In genomic region chr18:61710082-61710620, GRCh38 we compare ENCODE assay signal across 19 cellular contexts.
"Had no signal": no experiment of that assay in that cellular context is flagged by ENCODE, and none has a peak within 500 bp of the region (broad histone marks: within the 10 kb centered on the region; RNA-seq: fewer than 3 reads in every experiment).

No MANE protein-coding gene starts in this region.

- H3K4me3 Mint-ChIP-seq: activated B cell treated with CpG ODN at 0.5 μM for 24 hours; activated CD8-positive, alpha-beta T cell treated with anti-CD3 and anti-CD28 coated beads for 36 hours; activated T-cell treated with anti-CD3 and anti-CD28 coated beads, Interleukin-2, amount 50 U/mL, for 4 hours; activated T-helper 17 cell treated with anti-CD3 and anti-CD28 coated beads, Interleukin-2, amount 50 U/mL, for 72 hours; natural killer cell had no signal

- ATAC-seq: activated CD8-positive, alpha-beta T cell treated with anti-CD3 and anti-CD28 coated beads for 36 hours; activated T-cell treated with anti-CD3 and anti-CD28 coated beads, Interleukin-2, amount 50 U/mL, for 4 hours; activated T-helper 17 cell treated with anti-CD3 and anti-CD28 coated beads, Interleukin-2, amount 50 U/mL, for 72 hours; natural killer cell had no signal

- H3K4me3 ChIP-seq: esophagus muscularis mucosa, left ventricle myocardium inferior, right atrium auricular region, spleen, tibial nerve had no signal

- H3K4me1 ChIP-seq: esophagus muscularis mucosa, left ventricle myocardium inferior, right atrium auricular region, spleen, tibial nerve had no signal

- H3K27ac Mint-ChIP-seq: activated B cell treated with CpG ODN at 0.5 μM for 24 hours; activated CD8-positive, alpha-beta T cell treated with anti-CD3 and anti-CD28 coated beads for 36 hours; activated T-helper 17 cell treated with anti-CD3 and anti-CD28 coated beads, Interleukin-2, amount 50 U/mL, for 72 hours; natural killer cell had no signal

- H3K9me3 Mint-ChIP-seq: activated CD8-positive, alpha-beta T cell treated with anti-CD3 and anti-CD28 coated beads for 36 hours; activated T-cell treated with anti-CD3 and anti-CD28 coated beads, Interleukin-2, amount 50 U/mL, for 4 hours; activated T-helper 17 cell treated with anti-CD3 and anti-CD28 coated beads, Interleukin-2, amount 50 U/mL, for 72 hours; natural killer cell had no signal

- DNase-seq: activated B cell treated with CpG ODN at 0.5 μM for 24 hours; activated CD4-positive, alpha-beta T cell treated with anti-CD3 and anti-CD28 coated beads, Interleukin-2, amount 50 U/mL, for 1 hour; activated CD8-positive, alpha-beta T cell treated with anti-CD3 and anti-CD28 coated beads for 36 hours; activated gamma-delta T cell treated with Interleukin-2 at 50 U/mL for 16 hours; activated naive CD4-positive, alpha-beta T cell treated with anti-CD3 and anti-CD28 coated beads, Interleukin-2, amount 50 U/mL, for 16 hours; activated T-cell treated with anti-CD3 and anti-CD28 coated beads, Interleukin-2, amount 50 U/mL, for 4 hours; amniotic stem cell; caudate nucleus; foreskin melanocyte; left ventricle myocardium inferior; natural killer cell; spleen; stimulated activated CD4-positive, alpha-beta T cell treated with anti-CD3 and anti-CD28 coated beads, Interleukin-2, amount 100 ng/mL, for 48 hours; stimulated activated naive CD4-positive, alpha-beta T cell treated with Interleukin-2 at 50 U/mL for 16 hours; T-helper 2 cell had no signal

- H3K4me1 Mint-ChIP-seq: activated B cell treated with CpG ODN at 0.5 μM for 24 hours; activated T-helper 17 cell treated with anti-CD3 and anti-CD28 coated beads, Interleukin-2, amount 50 U/mL, for 72 hours; natural killer cell had no signal

- H3K27ac ChIP-seq: esophagus muscularis mucosa, left ventricle myocardium inferior, right atrium auricular region, spleen, tibial nerve had no signal

- H3K9me3 ChIP-seq: esophagus muscularis mucosa, left ventricle myocardium inferior, right atrium auricular region, tibial nerve had no signal

- H3K36me3 ChIP-seq: esophagus muscularis mucosa, left ventricle myocardium inferior, right atrium auricular region, spleen, tibial nerve had no signal

- H3K36me3 Mint-ChIP-seq: natural killer cell had no signal

- H3K27me3 ChIP-seq: esophagus muscularis mucosa, right atrium auricular region, spleen, tibial nerve had no signal
